Comparison of ENCODE assay signal across 17 cellular contexts in genomic region chr3:73827658-73828313, GRCh38.
A peak's percentile ranks its signal among the peaks of the same experiment; 100 is the strongest.
DNase-seq lines count a peak whose midpoint lies in the region; ATAC-seq, FAIRE-seq and TF ChIP-seq lines count a peak whose summit lies in the region.
"Had no signal": no experiment of that assay in that cellular context is flagged by ENCODE, and none has a peak within 500 bp of the region (broad histone marks: within the 10 kb centered on the region; RNA-seq: fewer than 3 reads in every experiment).

No MANE protein-coding gene starts in this region.

- no peak for TF ChIP-seq POLR2A in HepG2 (IDR thresholded peaks at IDR 0.05; ENCODE audit: insufficient read depth in 1 of 2, low read depth in 2 of 2, low read length in 2 of 2)
- TF ChIP-seq POLR2A in GM12892 (IDR thresholded peaks at IDR 0.05; ENCODE audit: low read depth, low read length), result no peak

- H3K9ac ChIP-seq in liver (ENCODE audit: low read depth in 1 of 2, low read length in 2 of 2) (no peak overlapping the region), HepG2 (ENCODE audit: insufficient read depth, low read depth, low read length) (no peak overlapping the region)

- CTCF ChIA-PET in HepG2 (lab: Yijun Ruan, JAX; ENCODE audit: low intra/inter-chr PET ratio, low total read pairs), result no interaction called here

- no peak for DNase-seq in HepG2 (ENCODE audit: low spot score)
- DNase-seq in left ventricle myocardium superior, result no peak
- no peak for DNase-seq in osteocyte (ENCODE audit: extremely low spot score, unreplicated experiment)
- no peak for DNase-seq in amniotic stem cell (lab: John Stamatoyannopoulos, UW)
- no peak for DNase-seq in GM12892 (ENCODE audit: insufficient read length)
- no peak for DNase-seq in stimulated activated effector memory CD8-positive, alpha-beta T cell treated with anti-CD3 and anti-CD28 coated beads, Interleukin-12 subunit alpha, Interleukin-12 subunit beta, amount 100 ng/mL, for 72 hours (ENCODE audit: low spot score in 2 of 2)
- DNase-seq: activated CD4-positive, CD25-positive, alpha-beta regulatory T cell treated with anti-CD3 and anti-CD28 coated beads, Interleukin-2, amount 50 U/mL, for 72 hours; activated naive CD4-positive, alpha-beta T cell treated with anti-CD3 and anti-CD28 coated beads, Interleukin-2, amount 50 U/mL, for 16 hours; CD4-positive, alpha-beta T cell; EL; H9; lower lobe of right lung; NCI-H2107; T-helper 1 cell had no signal

- H3K4me3 ChIP-seq in liver (ENCODE audit: low read depth in 1 of 3, low read length in 3 of 3) (no peak overlapping the region), HepG2 (replicated peaks in 1 of 3; ENCODE audit: insufficient read depth in 1 of 3, low read depth in 2 of 3, low read length in 3 of 3) (no peak overlapping the region)
- H3K4me3 ChIP-seq: lower lobe of right lung had no signal

- H3K27me3 ChIP-seq in liver (ENCODE audit: control insufficient read depth in 4 of 4, insufficient read depth in 4 of 4, low read length in 3 of 4) (no peaks in the 10 kb centered on the region), HepG2 (ENCODE audit: control insufficient read depth in 1 of 2, insufficient read depth in 2 of 2, low read length in 2 of 2) (no peaks in the 10 kb centered on the region)

- intact Hi-C loops in HepG2 (cut with micrococcal nuclease; ENCODE audit: unreplicated experiment), result no loop called here
- intact Hi-C loops in left ventricle myocardium superior (cut with micrococcal nuclease), result no loop called here

- H3K4me1 ChIP-seq in liver (ENCODE audit: control insufficient read depth in 4 of 4, insufficient read depth in 4 of 4, low read length in 3 of 4) (no peaks in the 10 kb centered on the region), HepG2 (ENCODE audit: insufficient read depth, low read length) (no peaks in the 10 kb centered on the region)
- H3K4me1 ChIP-seq: lower lobe of right lung had no signal

- H3K79me2 ChIP-seq in HepG2 (ENCODE audit: insufficient read depth, low read length), result no peaks in the 10 kb centered on the region

- H3K36me3 ChIP-seq in liver (ENCODE audit: control insufficient read depth in 4 of 4, insufficient read depth in 3 of 4, low read depth in 1 of 4, low read length in 3 of 4) (no peaks in the 10 kb centered on the region), HepG2 (replicated peaks in 1 of 2; ENCODE audit: control insufficient read depth in 1 of 2, insufficient read depth in 2 of 2, low read length in 2 of 2) (no peaks in the 10 kb centered on the region)
- H3K36me3 ChIP-seq: lower lobe of right lung had no signal

- no peak overlapping the region for H2AFZ ChIP-seq in HepG2 (ENCODE audit: low read length)

- in situ Hi-C loops in HepG2 (cut with HindIII; ENCODE audit: extremely low pct_ligation_motif_present, low pct_unique_long_range_greater_than_20kb), result no loop called here

- H3K4me1 Mint-ChIP-seq in osteocyte (ENCODE audit: unreplicated experiment), result peaks cover 31% of the 10 kb centered on the region
- H3K4me1 Mint-ChIP-seq in stimulated activated effector memory CD8-positive, alpha-beta T cell treated with anti-CD3 and anti-CD28 coated beads, Interleukin-12 subunit alpha, Interleukin-12 subunit beta, amount 100 ng/mL, for 72 hours, result no peaks in the 10 kb centered on the region
- H3K4me1 Mint-ChIP-seq: H9 had no signal

- TF ChIP-seq CTCF in liver (IDR thresholded peaks at IDR 0.05; ENCODE audit: low read depth, low read length, missing input control) (no peak), HepG2 (CRISPR knock-in tag; IDR thresholded peaks at IDR 0.05) (no peak), osteocyte (IDR thresholded peaks at IDR 0.05) (no peak)

- H3K4me3 Mint-ChIP-seq in osteocyte (ENCODE audit: unreplicated experiment), result no peak overlapping the region
- no peak overlapping the region for H3K4me3 Mint-ChIP-seq in stimulated activated effector memory CD8-positive, alpha-beta T cell treated with anti-CD3 and anti-CD28 coated beads, Interleukin-12 subunit alpha, Interleukin-12 subunit beta, amount 100 ng/mL, for 72 hours
- H3K4me3 Mint-ChIP-seq: CD4-positive, alpha-beta T cell; H9 had no signal

- no peak overlapping the region for H3K4me2 ChIP-seq in HepG2 (ENCODE audit: low read depth, low read length)

- H3K9me3 Mint-ChIP-seq in osteocyte (ENCODE audit: unreplicated experiment), result peaks cover 3% of the 10 kb centered on the region
- H3K9me3 Mint-ChIP-seq in stimulated activated effector memory CD8-positive, alpha-beta T cell treated with anti-CD3 and anti-CD28 coated beads, Interleukin-12 subunit alpha, Interleukin-12 subunit beta, amount 100 ng/mL, for 72 hours, result peaks cover 20% of the 10 kb centered on the region

- no peak for TF ChIP-seq EP300 in HepG2 (IDR thresholded peaks at IDR 0.05; ENCODE audit: low read depth in 2 of 2, low read length in 2 of 2)
- TF ChIP-seq EP300 in HepG2 (CRISPR knock-in tag; IDR thresholded peaks at IDR 0.05; ENCODE audit: borderline replicate concordance), result no peak

- H3K9me3 ChIP-seq in liver (ENCODE audit: control insufficient read depth in 4 of 4, low read length in 3 of 4) (no peaks in the 10 kb centered on the region), HepG2 (ENCODE audit: low read length) (no peaks in the 10 kb centered on the region; the same call in 1 of the 2 replicates)
- H3K9me3 ChIP-seq: lower lobe of right lung had no signal

- no peaks in the 10 kb centered on the region for H3K27me3 Mint-ChIP-seq in osteocyte (ENCODE audit: unreplicated experiment)
- H3K27me3 Mint-ChIP-seq: CD4-positive, alpha-beta T cell had no signal

- ATAC-seq in HepG2, result no peak
- peak; percentile 86 for ATAC-seq in left ventricle myocardium superior
- ATAC-seq in HG03439 (IDR thresholded peaks at IDR 0.05; ENCODE audit: unreplicated experiment), result no peak
- no peak for ATAC-seq in stimulated activated effector memory CD8-positive, alpha-beta T cell treated with anti-CD3 and anti-CD28 coated beads, Interleukin-12 subunit alpha, Interleukin-12 subunit beta, amount 100 ng/mL, for 72 hours
- ATAC-seq: lower lobe of right lung had no signal

- WGBS in liver, result 61% methylated on average over 3 of the region's 3 CpGs
- 26% methylated on average over 3 of the region's 3 CpGs for WGBS in HepG2 (ENCODE audit: low lambda C conversion rate)

- H3K36me3 Mint-ChIP-seq in osteocyte (ENCODE audit: unreplicated experiment), result no peaks in the 10 kb centered on the region
- H3K36me3 Mint-ChIP-seq in stimulated activated effector memory CD8-positive, alpha-beta T cell treated with anti-CD3 and anti-CD28 coated beads, Interleukin-12 subunit alpha, Interleukin-12 subunit beta, amount 100 ng/mL, for 72 hours, result no peaks in the 10 kb centered on the region

- BruUV-seq in HepG2 (replicated peaks; lab: Mats Ljungman, UMichigan), result no TSS peak

- no peak overlapping the region for H3K27ac ChIP-seq in liver (ENCODE audit: low read depth in 1 of 2, low read length in 2 of 2)
- H3K27ac ChIP-seq in HepG2 (ENCODE audit: extremely low read length, insufficient read depth, low read length), result no peak overlapping the region
- H3K27ac ChIP-seq: epithelial cell of prostate, lower lobe of right lung had no signal

- POLR2A ChIA-PET in HepG2 (lab: Yijun Ruan, JAX), result no interaction called here

- no peaks in the 10 kb centered on the region for H4K20me1 ChIP-seq in HepG2 (ENCODE audit: insufficient read depth, low read length)

- TF ChIP-seq RAD21 in liver (IDR thresholded peaks at IDR 0.05) (no peak), HepG2 (CRISPR knock-in tag; IDR thresholded peaks at IDR 0.05) (no peak)

- FAIRE-seq in HepG2 (lab: Jason Lieb, UNC) (no peak), GM12892 (lab: Jason Lieb, UNC) (no peak)

- peak overlapping the region; percentile 21 for H3K27ac Mint-ChIP-seq in osteocyte (ENCODE audit: unreplicated experiment)
- H3K27ac Mint-ChIP-seq in stimulated activated effector memory CD8-positive, alpha-beta T cell treated with anti-CD3 and anti-CD28 coated beads, Interleukin-12 subunit alpha, Interleukin-12 subunit beta, amount 100 ng/mL, for 72 hours, result no peak overlapping the region
- H3K27ac Mint-ChIP-seq: CD4-positive, alpha-beta T cell; H9 had no signal

TF ChIP-seq in liver, 16 proteins besides CTCF, POLR2A, EP300 and RAD21:
- TF ChIP-seq HNF4G (IDR thresholded peaks at IDR 0.05) (no peak), TAF1 (conservative IDR thresholded peaks at IDR 0.05) (no peak), NR2F2 (IDR thresholded peaks at IDR 0.05) (peak; percentile 73), FOXA2 (IDR thresholded peaks at IDR 0.05) (no peak), FOXA1 (IDR thresholded peaks at IDR 0.05) (no peak)

TF ChIP-seq in HepG2, 621 proteins besides CTCF, POLR2A, EP300 and RAD21 (continues in another document):
- TF ChIP-seq ZEB1 (IDR thresholded peaks at IDR 0.05; ENCODE audit: insufficient replicate concordance, low read depth), result no peak
- TF ChIP-seq SRSF1 (optimal IDR thresholded peaks at IDR 0.05; ENCODE audit: low read depth, low read length), result no peak
- no peak for TF ChIP-seq TFDP2 (CRISPR knock-in tag; IDR thresholded peaks at IDR 0.05)
- no peak for TF ChIP-seq TRIM22 (IDR thresholded peaks at IDR 0.05)
- TF ChIP-seq HOXD1 (CRISPR knock-in tag; IDR thresholded peaks at IDR 0.05), result no peak
- TF ChIP-seq SRF (IDR thresholded peaks at IDR 0.05; ENCODE audit: low read depth, low read length), result no peak
- no peak for TF ChIP-seq ZNF441 (CRISPR knock-in tag; IDR thresholded peaks at IDR 0.05; ENCODE audit: borderline replicate concordance)
- no peak for TF ChIP-seq ATAD3A (CRISPR knock-in tag; IDR thresholded peaks at IDR 0.05)
- TF ChIP-seq ELF4 (CRISPR knock-in tag; IDR thresholded peaks at IDR 0.05; ENCODE audit: borderline replicate concordance), result no peak
